Comparison of ENCODE assay signal across 21 cellular contexts in genomic region chrX:46722742-46723568, GRCh38. TPM values are rescaled to one million over a fixed set of nuclear protein-coding genes. Genes with fewer than 3 reads are reported as not detected.
A peak's percentile ranks its signal among the peaks of the same experiment; 100 is the strongest.
DNase-seq lines count a peak whose midpoint lies in the region; ATAC-seq and TF ChIP-seq lines count a peak whose summit lies in the region.
"Had no signal": no experiment of that assay in that cellular context is flagged by ENCODE, and none has a peak within 500 bp of the region (broad histone marks: within the 10 kb centered on the region; RNA-seq: fewer than 3 reads in every experiment).

No MANE protein-coding gene starts in this region.

- TF ChIP-seq RAD21 in HCT116 (IDR thresholded peaks at IDR 0.05; ENCODE audit: low read depth), result no peak

- H3K79me2 ChIP-seq in HCT116 (ENCODE audit: insufficient read depth, low read length), result no peaks in the 10 kb centered on the region

- H3K9me2 ChIP-seq in HCT116 (ENCODE audit: insufficient read depth), result no peaks in the 10 kb centered on the region

- peaks cover 2 to 9% of the 10 kb centered on the region in 2 experiments; a peak in 2 of 4 replicates for H3K4me1 ChIP-seq in HCT116 (ENCODE audit: control insufficient read depth in 1 of 2, insufficient read depth in 2 of 2, low read length in 2 of 2)
- H3K4me1 ChIP-seq: gastrocnemius medialis, Peyer's patch, tibial nerve had no signal

- CTCF ChIA-PET in HCT116 (lab: Charles Lee), result no interaction called here

- peaks cover 7% of the 10 kb centered on the region for H3K9me3 Mint-ChIP-seq in activated T-helper 2 cell treated with anti-CD3 and anti-CD28 coated beads, Interferon-gamma antibody, Interleukin-2, Interleukin-4, amounts not matched to agents 10 μg/mL and 5 μg/mL and 100 μg/mL, durations not matched to agents 14 hours and 24 hours and 36 hours

- no peak for ATAC-seq in HCT116
- ATAC-seq in GM21390 (IDR thresholded peaks at IDR 0.05; ENCODE audit: unreplicated experiment), result no peak
- ATAC-seq in HG03521 (IDR thresholded peaks at IDR 0.05; ENCODE audit: unreplicated experiment), result no peak
- ATAC-seq: gastrocnemius medialis had no signal

- TF ChIP-seq POLR2A in HCT116 (IDR thresholded peaks at IDR 0.05; ENCODE audit: borderline replicate concordance, extremely low read depth, insufficient read depth, insufficient read length), result no peak

- no TSS peak for BruUV-seq in HCT116 (replicated peaks; lab: Mats Ljungman, UMichigan)

- DNase-seq in AG20443 (ENCODE audit: low spot score), result peak; percentile 33
- DNase-seq in HCT116 (ENCODE audit: low read depth, low spot score), result no peak
- DNase-seq in activated T-helper 2 cell treated with anti-CD3 and anti-CD28 coated beads, Interferon-gamma antibody, Interleukin-2, Interleukin-4, amounts not matched to agents 10 μg/mL and 5 μg/mL and 100 μg/mL, durations not matched to agents 14 hours and 24 hours and 36 hours (ENCODE audit: low spot score), result no peak
- peak; percentile 1 for DNase-seq in glomerular visceral epithelial cell (ENCODE audit: extremely low spot score)
- DNase-seq in NCI-H146 treated with DMSO at 0.1 percent for 48 hours (lab: John Stamatoyannopoulos, UW; ENCODE audit: unreplicated experiment), result no peak
- no peak for DNase-seq in NCI-H345 (lab: John Stamatoyannopoulos, UW)
- DNase-seq: activated CD8-positive, alpha-beta memory T cell treated with anti-CD3 and anti-CD28 coated beads, Interleukin-2, amount 50 U/mL, for 48 hours; activated naive CD4-positive, alpha-beta T cell treated with anti-CD3 and anti-CD28 coated beads, Interleukin-2, amount 50 U/mL, for 16 hours; AML-193; brain microvascular endothelial cell; DMS 273 treated with DMSO at 0.1 percent for 48 hours; gastrocnemius medialis; KBM-7; NCI-H1417 treated with DMSO at 0.1 percent for 48 hours; NCI-H446; Peyer's patch; stimulated activated CD4-positive, alpha-beta T cell treated with anti-CD3 and anti-CD28 coated beads, Interleukin-1b, Interleukin-23, amount 100 ng/mL, for 48 hours; WERI-Rb-1 had no signal

- no peak overlapping the region for H2AFZ ChIP-seq in HCT116 (ENCODE audit: low read depth, low read length, poor library complexity, severe bottlenecking)

- H3K36me3 Mint-ChIP-seq in activated T-helper 2 cell treated with anti-CD3 and anti-CD28 coated beads, Interferon-gamma antibody, Interleukin-2, Interleukin-4, amounts not matched to agents 10 μg/mL and 5 μg/mL and 100 μg/mL, durations not matched to agents 14 hours and 24 hours and 36 hours (ENCODE audit: low read depth), result peaks cover 37% of the 10 kb centered on the region

- H3K27ac Mint-ChIP-seq in activated T-helper 2 cell treated with anti-CD3 and anti-CD28 coated beads, Interferon-gamma antibody, Interleukin-2, Interleukin-4, amounts not matched to agents 10 μg/mL and 5 μg/mL and 100 μg/mL, durations not matched to agents 14 hours and 24 hours and 36 hours, result peak overlapping the region; percentile 58

- no peaks in the 10 kb centered on the region for H3K27me3 Mint-ChIP-seq in activated T-helper 2 cell treated with anti-CD3 and anti-CD28 coated beads, Interferon-gamma antibody, Interleukin-2, Interleukin-4, amounts not matched to agents 10 μg/mL and 5 μg/mL and 100 μg/mL, durations not matched to agents 14 hours and 24 hours and 36 hours (ENCODE audit: low read depth)

- TF ChIP-seq CTCF in HCT116 (IDR thresholded peaks at IDR 0.05 in 2 of 3, conservative IDR thresholded peaks at IDR 0.05 in 1 of 3; ENCODE audit: borderline replicate concordance in 1 of 3, insufficient read depth in 1 of 3, low read depth in 2 of 3, low read length in 2 of 3), result no peak

- H3K4me1 Mint-ChIP-seq in activated T-helper 2 cell treated with anti-CD3 and anti-CD28 coated beads, Interferon-gamma antibody, Interleukin-2, Interleukin-4, amounts not matched to agents 10 μg/mL and 5 μg/mL and 100 μg/mL, durations not matched to agents 14 hours and 24 hours and 36 hours (ENCODE audit: low read depth), result peaks cover 41% of the 10 kb centered on the region

- H3K36me3 ChIP-seq in HCT116 (ENCODE audit: control insufficient read depth in 1 of 2, insufficient read depth in 2 of 2, low read length in 2 of 2), result no peaks in the 10 kb centered on the region
- H3K36me3 ChIP-seq: brain microvascular endothelial cell, gastrocnemius medialis, Peyer's patch, tibial nerve, WERI-Rb-1 had no signal

- H3K4me3 Mint-ChIP-seq in activated T-helper 2 cell treated with anti-CD3 and anti-CD28 coated beads, Interferon-gamma antibody, Interleukin-2, Interleukin-4, amounts not matched to agents 10 μg/mL and 5 μg/mL and 100 μg/mL, durations not matched to agents 14 hours and 24 hours and 36 hours (ENCODE audit: low read depth), result no peak overlapping the region

- H3K4me2 ChIP-seq in HCT116 (ENCODE audit: low read length), result peak overlapping the region; percentile 23; the same call in 1 of the 2 replicates

- no peak overlapping the region for H3K9ac ChIP-seq in HCT116 (ENCODE audit: low read length)

- H3K9me3 ChIP-seq in HCT116 (ENCODE audit: control insufficient read depth in 1 of 2, insufficient read depth in 1 of 2, low read depth in 1 of 2, low read length in 2 of 2), result no peaks in the 10 kb centered on the region
- H3K9me3 ChIP-seq: gastrocnemius medialis, Peyer's patch, tibial nerve had no signal

- H3K4me3 ChIP-seq in HCT116 (replicated peaks in 1 of 2; ENCODE audit: low read depth in 1 of 2, low read length in 2 of 2), result no peak overlapping the region
- H3K4me3 ChIP-seq: gastrocnemius medialis, Peyer's patch, tibial nerve had no signal

- intact Hi-C loops in HCT116 (cut with micrococcal nuclease), result no loop called here
- intact Hi-C loops in activated T-helper 2 cell treated with anti-CD3 and anti-CD28 coated beads, Interferon-gamma antibody, Interleukin-2, Interleukin-4, amounts not matched to agents 10 μg/mL and 5 μg/mL and 100 μg/mL, durations not matched to agents 14 hours and 24 hours and 36 hours (cut with micrococcal nuclease), result loop anchor here (1.0 kb wide), 1 partner anchor 18 kb away; no protein-coding TSS in a partner anchor

- H4K20me1 ChIP-seq in HCT116 (ENCODE audit: insufficient read depth), result no peaks in the 10 kb centered on the region

- H3K27me3 ChIP-seq in HCT116 (ENCODE audit: insufficient read depth, low read length), result no peaks in the 10 kb centered on the region
- H3K27me3 ChIP-seq: brain microvascular endothelial cell, gastrocnemius medialis, Peyer's patch, tibial nerve had no signal

- H3K27ac ChIP-seq in HCT116 (ENCODE audit: low read depth, low read length), result no peak overlapping the region
- H3K27ac ChIP-seq: brain microvascular endothelial cell, gastrocnemius medialis, Peyer's patch, tibial nerve, WERI-Rb-1 had no signal

- POLR2A ChIA-PET in HCT116 (lab: Charles Lee), result no interaction called here

- RAD21 ChIA-PET in HCT116 (lab: Charles Lee; ENCODE audit: low non-redundant PET in 1 of 2, low total read pairs in 2 of 2, uncharacterized antibody in 2 of 2, unreplicated experiment in 2 of 2), result no interaction called here

TF ChIP-seq in HCT116, 20 proteins besides CTCF, POLR2A, EP300 and RAD21:
- TF ChIP-seq, protein P1, sequence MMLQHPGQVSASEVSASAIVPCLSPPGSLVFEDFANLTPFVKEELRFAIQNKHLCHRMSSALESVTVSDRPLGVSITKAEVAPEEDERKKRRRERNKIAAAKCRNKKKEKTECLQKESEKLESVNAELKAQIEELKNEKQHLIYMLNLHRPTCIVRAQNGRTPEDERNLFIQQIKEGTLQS (IDR thresholded peaks at IDR 0.05), result no peak
- TF ChIP-seq TCF7L2 (IDR thresholded peaks at IDR 0.05; ENCODE audit: borderline replicate concordance, extremely low read depth, insufficient read depth, insufficient read length) (no peak), SP1 (IDR thresholded peaks at IDR 0.05; ENCODE audit: low read depth) (no peak), SIN3A (IDR thresholded peaks at IDR 0.05; ENCODE audit: low read depth) (no peak), SRF (IDR thresholded peaks at IDR 0.05; ENCODE audit: low read depth) (no peak), EGR1 (IDR thresholded peaks at IDR 0.05; ENCODE audit: low read depth) (no peak), YY1 (IDR thresholded peaks at IDR 0.05; ENCODE audit: extremely low read depth, insufficient replicate concordance, low read depth, low read length) (no peak), ZFX (IDR thresholded peaks at IDR 0.05) (no peak), CBX3 (IDR thresholded peaks at IDR 0.05; ENCODE audit: low read depth) (no peak)

RNA-seq across cellular contexts. Expression of gene SLC9A7, which starts 36.0 kb away (rescaled TPM):
- 18.6 TPM for total RNA-seq in HCT116 (2021; ENCODE audit: unreplicated experiment)
- 12.9 and 14.4 TPM in 2 replicates for polyA plus RNA-seq in HCT116 (2012)
- total RNA-seq in activated T-helper 2 cell treated with anti-CD3 and anti-CD28 coated beads, Interferon-gamma antibody, Interleukin-2, Interleukin-4, amounts not matched to agents 10 μg/mL and 5 μg/mL and 100 μg/mL, durations not matched to agents 14 hours and 24 hours and 36 hours, result 42.5 and 44.2 TPM in 2 replicates

Comparison
In these comparisons a context has a peak if more than half of its experiments do, and no peak if none do; other contexts are left out.
1. DNase-seq: peak in AG20443 (single experiment) and glomerular visceral epithelial cell (single experiment); none in HCT116 (single experiment), activated T-helper 2 cell treated with anti-CD3 and anti-CD28 coated beads, Interferon-gamma antibody, Interleukin-2, Interleukin-4, amounts not matched to agents 10 μg/mL and 5 μg/mL and 100 μg/mL, durations not matched to agents 14 hours and 24 hours and 36 hours (single experiment), NCI-H146 treated with DMSO at 0.1 percent for 48 hours (single experiment) and NCI-H345 (single experiment).